8 cellular contexts compared by ENCODE assay signal in genomic region chr3:51384145-51384729, GRCh38. TPM values are rescaled to one million over a fixed set of nuclear protein-coding genes. Genes with fewer than 3 reads are reported as not detected.
DNase-seq lines count a peak whose midpoint lies in the region; ATAC-seq and TF ChIP-seq lines count a peak whose summit lies in the region.

No MANE protein-coding gene starts in this region.

- H3K27ac ChIP-seq in caudate nucleus (ENCODE audit: low read depth, low read length) (peak overlapping the region; percentile 96), liver (ENCODE audit: low read depth in 1 of 2, low read length in 2 of 2) (peak overlapping the region; percentile 95 to 96), suprapubic skin (peak overlapping the region; percentile 85)

- no peak for TF ChIP-seq CTCF in NB4 (IDR thresholded peaks at IDR 0.05; ENCODE audit: low read depth, low read length)
- TF ChIP-seq CTCF in liver (IDR thresholded peaks at IDR 0.05; ENCODE audit: low read depth, low read length, missing input control) = no peak
- no peak for TF ChIP-seq CTCF in suprapubic skin (IDR thresholded peaks at IDR 0.05)

- peaks cover 0 to 42% (median 33%) of the 10 kb centered on the region in 4 donors for H3K4me1 ChIP-seq in liver (ENCODE audit: control insufficient read depth in 4 of 4, insufficient read depth in 4 of 4, low read length in 3 of 4)
- peaks cover 48% of the 10 kb centered on the region for H3K4me1 ChIP-seq in suprapubic skin

- TF ChIP-seq POLR2A in NB4 (IDR thresholded peaks at IDR 0.05; ENCODE audit: extremely low read depth, insufficient read length) (no peak), suprapubic skin (IDR thresholded peaks at IDR 0.05) (no peak)

- peak; percentile 30 for ATAC-seq in GM21528 (IDR thresholded peaks at IDR 0.05; ENCODE audit: low FRiP score, unreplicated experiment)

- no peaks in the 10 kb centered on the region for H3K27me3 ChIP-seq in liver (ENCODE audit: control insufficient read depth in 4 of 4, insufficient read depth in 4 of 4, low read length in 3 of 4)
- no peaks in the 10 kb centered on the region for H3K27me3 ChIP-seq in suprapubic skin

- TF ChIP-seq EP300 in suprapubic skin (IDR thresholded peaks at IDR 0.05) = no peak

- TF ChIP-seq RAD21 in liver (IDR thresholded peaks at IDR 0.05) = no peak

- H3K4me3 ChIP-seq in NB4 (ENCODE audit: low read depth, low read length) (peak overlapping the region; percentile 77), liver (ENCODE audit: low read depth in 1 of 3, low read length in 3 of 3) (peak overlapping the region; percentile 82 to 99 (median 91)), suprapubic skin (peak overlapping the region; percentile 75)

- H3K9me3 ChIP-seq in liver (ENCODE audit: control insufficient read depth in 4 of 4, low read length in 3 of 4) = no peaks in the 10 kb centered on the region
- no peaks in the 10 kb centered on the region for H3K9me3 ChIP-seq in suprapubic skin

- DNase-seq in EL (peak; percentile 23), NB4 (ENCODE audit: low read depth) (peak; percentile 49), caudate nucleus (lab: John Stamatoyannopoulos, UW) (peak in 12 of 61 donors; percentile 23 to 74 (median 52)), suprapubic skin (ENCODE audit: low spot score in 2 of 2) (peak in 1 of 2 donors; percentile 83), activated gamma-delta T cell treated with Interleukin-2 at 50 U/mL for 16 hours (no peak), HK-2 (ENCODE audit: unreplicated experiment) (no peak)

- H3K36me3 ChIP-seq in liver (ENCODE audit: control insufficient read depth in 4 of 4, insufficient read depth in 3 of 4, low read depth in 1 of 4, low read length in 3 of 4) (peaks cover 6 to 15% (median 13%) of the 10 kb centered on the region in 4 donors), suprapubic skin (peaks cover 14% of the 10 kb centered on the region)

- H3K9ac ChIP-seq in liver (ENCODE audit: low read depth in 1 of 2, low read length in 2 of 2) = peak overlapping the region; percentile 90 to 93

- under 1% methylated on average over 29 of the region's 29 CpGs for WGBS in liver
- 0% methylated on average over 11 of the region's 29 CpGs for WGBS in suprapubic skin

TF ChIP-seq in liver, 16 proteins besides CTCF, POLR2A, EP300 and RAD21:
- TF ChIP-seq RXRA (IDR thresholded peaks at IDR 0.05) (no peak), JUND (IDR thresholded peaks at IDR 0.05) (no peak), TAF1 (conservative IDR thresholded peaks at IDR 0.05) (peak; percentile 2), SP1 (IDR thresholded peaks at IDR 0.05) (no peak)

RNA-seq across cellular contexts. Expression of gene MANF, which starts 0.9 kb away (rescaled TPM):
- total RNA-seq in liver = 100 to 1,000 TPM in 1 of 2 donors, 10 to 100 TPM in 1; 28.9 to 109 TPM
- polyA plus RNA-seq in liver = 100 to 1,000 TPM in 1 of 2 donors, 10 to 100 TPM in 1; 42.5 to 116 TPM
- 10 to 100 TPM; 21.7 to 64.0 (median 52.8) TPM for total RNA-seq in suprapubic skin

RNA-seq across cellular contexts. Expression of gene RBM15B, which starts 6.8 kb away (rescaled TPM):
- total RNA-seq in liver = 10 to 100 TPM; 12.2 to 14.8 TPM
- polyA plus RNA-seq in liver = 1 to 10 TPM; 2.3 to 7.9 TPM
- 10 to 100 TPM; 33.6 to 50.9 (median 41.7) TPM for total RNA-seq in suprapubic skin

Comparison
In these comparisons a context has a peak if more than half of its experiments do, and no peak if none do; other contexts are left out.
1. DNase-seq: peak in EL (single experiment) and NB4 (single experiment); none in activated gamma-delta T cell treated with Interleukin-2 at 50 U/mL for 16 hours (single experiment) and HK-2 (single experiment).
2. Peak in every context shown above with its lines, with median percentiles within 50 percentile points of each other: H3K4me3 ChIP-seq and H3K27ac ChIP-seq.